9 cellular contexts compared by ENCODE assay signal in genomic region chr14:106586098-106586704, GRCh38.
DNase-seq lines count a peak whose midpoint lies in the region; ATAC-seq and TF ChIP-seq lines count a peak whose summit lies in the region.
"Had no signal": no experiment of that assay in that cellular context is flagged by ENCODE, and none has a peak within 500 bp of the region (broad histone marks: within the 10 kb centered on the region; RNA-seq: fewer than 3 reads in every experiment).

No MANE protein-coding gene starts in this region.

- DNase-seq in CD4-positive, CD25-positive, alpha-beta regulatory T cell, result peak; percentile 20 to 44 (median 32)
- no peak for DNase-seq in HFF-Myc (ENCODE audit: extremely low read depth, low read depth)
- DNase-seq in RWPE2 (ENCODE audit: low spot score), result no peak
- DNase-seq in activated naive CD4-positive, alpha-beta T cell treated with Interleukin-2 at 50 U/mL for 16 hours, result peak; percentile 64
- DNase-seq in stimulated activated CD4-positive, alpha-beta T cell treated with anti-CD3 and anti-CD28 coated beads, Interleukin-1b, Interleukin-23, amount 100 ng/mL, for 24 hours (ENCODE audit: low read depth in 4 of 4, low spot score in 1 of 4), result peak; percentile 31 to 55 (median 46)
- no peak for DNase-seq in foreskin melanocyte
- no peak for DNase-seq in foreskin fibroblast

- no peaks in the 10 kb centered on the region for H3K27me3 ChIP-seq in CD4-positive, CD25-positive, alpha-beta regulatory T cell (ENCODE audit: control insufficient read depth, insufficient read depth, low read length)
- H3K27me3 ChIP-seq in RWPE2 (ENCODE audit: insufficient read depth, poor library complexity, severe bottlenecking), result peaks cover 29% of the 10 kb centered on the region

- ATAC-seq in CD4-positive, CD25-positive, alpha-beta regulatory T cell (ENCODE audit: low read depth in 2 of 2), result peak in 1 of 2 donors; percentile 60
- ATAC-seq in RWPE2 (ENCODE audit: low read depth), result peak; percentile 50; the same call in 1 of the 3 replicates
- ATAC-seq in GM21576 (IDR thresholded peaks at IDR 0.05; ENCODE audit: unreplicated experiment), result no peak

- peaks cover 0 to 4% (median 0%) of the 10 kb centered on the region in 4 donors for H3K4me1 Mint-ChIP-seq in CD4-positive, CD25-positive, alpha-beta regulatory T cell

- no peaks in the 10 kb centered on the region for H3K36me3 ChIP-seq in CD4-positive, CD25-positive, alpha-beta regulatory T cell (ENCODE audit: control insufficient read depth, insufficient read depth, low read length)
- H3K36me3 ChIP-seq in RWPE2 (ENCODE audit: low read depth), result no peaks in the 10 kb centered on the region
- H3K36me3 ChIP-seq: HAP-1 had no signal

- H3K9me3 ChIP-seq in CD4-positive, CD25-positive, alpha-beta regulatory T cell (ENCODE audit: control insufficient read depth in 2 of 2, low read length in 2 of 2), result no peaks in the 10 kb centered on the region
- H3K9me3 ChIP-seq in RWPE2 (ENCODE audit: severe bottlenecking), result no peaks in the 10 kb centered on the region
- H3K9me3 ChIP-seq: HAP-1 had no signal

- H3K9me3 Mint-ChIP-seq in CD4-positive, CD25-positive, alpha-beta regulatory T cell, result no peaks in the 10 kb centered on the region

- H3K4me1 ChIP-seq in CD4-positive, CD25-positive, alpha-beta regulatory T cell (ENCODE audit: control insufficient read depth, insufficient read depth, low read length, poor library complexity, severe bottlenecking), result no peaks in the 10 kb centered on the region
- no peaks in the 10 kb centered on the region for H3K4me1 ChIP-seq in RWPE2 (ENCODE audit: insufficient read depth, poor library complexity, severe bottlenecking)
- H3K4me1 ChIP-seq: HAP-1 had no signal

- no peak overlapping the region for H3K4me3 ChIP-seq in CD4-positive, CD25-positive, alpha-beta regulatory T cell (ENCODE audit: low read depth, low read length)
- H3K4me3 ChIP-seq in HFF-Myc (replicated peaks; ENCODE audit: low read depth, low read length) (no peak overlapping the region), RWPE2 (ENCODE audit: severe bottlenecking) (no peak overlapping the region), foreskin fibroblast (ENCODE audit: low read depth in 1 of 2, low read length in 2 of 2) (no peak overlapping the region)
- H3K4me3 ChIP-seq: HAP-1 had no signal

- H3K27me3 Mint-ChIP-seq in CD4-positive, CD25-positive, alpha-beta regulatory T cell, result peaks cover 48% of the 10 kb centered on the region

- H3K27ac ChIP-seq in CD4-positive, CD25-positive, alpha-beta regulatory T cell (ENCODE audit: insufficient read depth, low read length, poor library complexity, severe bottlenecking), result no peak overlapping the region
- no peak overlapping the region for H3K27ac ChIP-seq in RWPE2 (ENCODE audit: poor library complexity, severe bottlenecking)

- no peak overlapping the region for H3K4me3 Mint-ChIP-seq in CD4-positive, CD25-positive, alpha-beta regulatory T cell

- H3K27ac Mint-ChIP-seq in CD4-positive, CD25-positive, alpha-beta regulatory T cell, result no peak overlapping the region

- peak; percentile 36 for TF ChIP-seq CTCF in HFF-Myc (IDR thresholded peaks at IDR 0.05; ENCODE audit: low read depth, low read length, missing control alignments)
- peak; percentile 57 for TF ChIP-seq CTCF in RWPE2 (IDR thresholded peaks at IDR 0.05; ENCODE audit: poor library complexity, severe bottlenecking)
- no peak for TF ChIP-seq CTCF in foreskin fibroblast (IDR thresholded peaks at IDR 0.05; ENCODE audit: low read depth, low read length)

- H3K36me3 Mint-ChIP-seq in CD4-positive, CD25-positive, alpha-beta regulatory T cell, result no peaks in the 10 kb centered on the region

Comparison
In these comparisons a context has a peak if more than half of its experiments do, and no peak if none do; other contexts are left out.
1. DNase-seq: peak in CD4-positive, CD25-positive, alpha-beta regulatory T cell (3 of 3), activated naive CD4-positive, alpha-beta T cell treated with Interleukin-2 at 50 U/mL for 16 hours (single experiment) and stimulated activated CD4-positive, alpha-beta T cell treated with anti-CD3 and anti-CD28 coated beads, Interleukin-1b, Interleukin-23, amount 100 ng/mL, for 24 hours (4 of 4); none in HFF-Myc (single experiment), RWPE2 (single experiment), foreskin melanocyte (single experiment) and foreskin fibroblast (0 of 2).